In the genomic region with DNA sequence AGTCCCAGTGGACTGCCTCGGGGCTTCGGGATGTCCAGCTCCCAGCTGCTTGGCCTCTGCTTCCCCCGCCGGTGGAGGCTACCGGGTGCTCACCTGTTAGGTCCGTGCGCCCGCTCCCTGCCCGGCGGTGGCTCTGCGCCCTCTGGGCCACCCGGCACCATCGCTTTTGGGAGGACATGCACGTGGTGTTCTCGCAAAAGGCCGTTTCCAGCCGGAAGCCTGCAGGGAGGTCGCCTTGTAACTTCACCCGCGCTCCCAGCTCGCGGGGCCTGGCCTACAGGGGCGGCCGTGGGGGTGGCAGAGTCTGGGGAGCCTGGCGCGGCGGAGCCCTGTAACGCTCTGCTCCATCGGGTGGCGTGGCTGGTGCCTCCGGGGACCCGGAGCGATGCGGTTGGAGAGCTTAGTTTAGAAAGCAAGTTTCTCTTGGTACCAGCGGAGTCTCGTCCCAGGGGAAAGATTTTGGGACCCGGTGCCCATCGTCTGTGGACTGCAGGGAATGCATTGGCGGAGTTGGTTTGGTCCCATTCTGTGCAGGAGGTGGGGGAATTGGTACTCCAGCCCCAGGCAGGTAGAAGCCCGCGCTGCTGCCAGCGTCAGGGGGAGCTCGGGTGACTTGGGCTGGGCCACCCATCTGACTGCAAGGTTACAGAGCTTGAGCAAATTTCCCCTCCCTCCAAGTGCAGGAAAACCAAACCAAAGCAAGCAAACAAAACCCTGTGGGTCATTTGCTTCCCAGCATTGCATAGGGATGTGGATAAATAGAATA, we compare ENCODE assay signal across 8 cellular contexts. TPM values are rescaled to one million over a fixed set of nuclear protein-coding genes. Genes with fewer than 3 reads are reported as not detected.
DNase-seq lines count a peak whose midpoint lies in the region; ATAC-seq and TF ChIP-seq lines count a peak whose summit lies in the region.

No MANE protein-coding gene starts in this region.

- no peak overlapping the region for H2AFZ ChIP-seq in HCT116 (ENCODE audit: low read depth, low read length, poor library complexity, severe bottlenecking)

- H3K79me2 ChIP-seq in HCT116 (ENCODE audit: insufficient read depth, low read length), result peaks cover 54% of the 10 kb centered on the region

- no peaks in the 10 kb centered on the region for H3K9me2 ChIP-seq in HCT116 (ENCODE audit: insufficient read depth)

- peak overlapping the region; percentile 62 for H3K27ac ChIP-seq in HCT116 (ENCODE audit: low read depth, low read length)
- peak overlapping the region; percentile 90 to 95 (median 93) for H3K27ac ChIP-seq in stomach

- peaks cover 0 to 6% (median 6%) of the 10 kb centered on the region in 3 donors for H3K36me3 Mint-ChIP-seq in naive thymus-derived CD8-positive, alpha-beta T cell

- peak overlapping the region in 9 of 10 donors; percentile 19 to 88 (median 61) for H3K27ac Mint-ChIP-seq in naive thymus-derived CD8-positive, alpha-beta T cell

- TF ChIP-seq RAD21 in HCT116 (IDR thresholded peaks at IDR 0.05; ENCODE audit: low read depth), result no peak

- no peaks in the 10 kb centered on the region for H4K20me1 ChIP-seq in HCT116 (ENCODE audit: insufficient read depth)

- TF ChIP-seq CTCF in GM12865 (IDR thresholded peaks at IDR 0.05; ENCODE audit: insufficient read depth, low read depth, low read length, missing control alignments) (no peak), HCT116 (IDR thresholded peaks at IDR 0.05 in 2 of 3, conservative IDR thresholded peaks at IDR 0.05 in 1 of 3; ENCODE audit: borderline replicate concordance in 1 of 3, insufficient read depth in 1 of 3, low read depth in 2 of 3, low read length in 2 of 3) (no peak), stomach (IDR thresholded peaks at IDR 0.05) (no peak)

- intact Hi-C loops in HCT116 (cut with micrococcal nuclease) (loop anchor here (2.0 kb wide), 1 partner anchor 108 kb away; no protein-coding TSS in a partner anchor), stomach (cut with DNase I; ENCODE audit: low total_unique reads) (no loop called here)

- TF ChIP-seq POLR2A in HCT116 (IDR thresholded peaks at IDR 0.05; ENCODE audit: borderline replicate concordance, extremely low read depth, insufficient read depth, insufficient read length), result no peak
- TF ChIP-seq POLR2A in erythroblast (IDR thresholded peaks at IDR 0.05; ENCODE audit: low read length), result peak; percentile 3
- TF ChIP-seq POLR2A in stomach (IDR thresholded peaks at IDR 0.05), result peak in 1 of 4 donors; percentile 31

- H3K27me3 Mint-ChIP-seq in naive thymus-derived CD8-positive, alpha-beta T cell, result peaks cover 0 to 7% (median 0%) of the 10 kb centered on the region in 5 donors

- TF ChIP-seq EP300 in stomach (IDR thresholded peaks at IDR 0.05), result no peak

- RAD21 ChIA-PET in HCT116 (lab: Charles Lee; ENCODE audit: low non-redundant PET in 1 of 2, low total read pairs in 2 of 2, uncharacterized antibody in 2 of 2, unreplicated experiment in 2 of 2), result interaction anchor here in 1 of 2 experiments (1.0 kb wide), 1 partner anchor 108 kb away, joined by 3 read pairs; no protein-coding TSS in a partner anchor

- H3K4me3 ChIP-seq in GM12865 (ENCODE audit: low read depth, low read length) (peak overlapping the region; percentile 76), HCT116 (replicated peaks in 1 of 2; ENCODE audit: low read depth in 1 of 2, low read length in 2 of 2) (peak overlapping the region; percentile 88 to 94), stomach (peak overlapping the region; percentile 78 to 86 (median 83))

- BruUV-seq in HCT116 (replicated peaks; lab: Mats Ljungman, UMichigan), result no TSS peak

- POLR2A ChIA-PET in HCT116 (lab: Charles Lee), result interaction anchor here (0.8 to 2.5 kb wide), 7 partner anchors 9 to 201 kb away, joined by 3 to 15 read pairs (median 3); no protein-coding TSS in a partner anchor
- POLR2A ChIA-PET in naive thymus-derived CD8-positive, alpha-beta T cell (lab: Charles Lee), result interaction anchor here (0.5 to 1.8 kb wide), 5 partner anchors 25 to 90 kb away, joined by 3 to 6 read pairs (median 4); no protein-coding TSS in a partner anchor

- no peaks in the 10 kb centered on the region for H3K9me3 ChIP-seq in HCT116 (ENCODE audit: control insufficient read depth in 1 of 2, insufficient read depth in 1 of 2, low read depth in 1 of 2, low read length in 2 of 2)
- no peaks in the 10 kb centered on the region for H3K9me3 ChIP-seq in stomach

- peak; percentile 57 for ATAC-seq in HCT116
- ATAC-seq in naive thymus-derived CD8-positive, alpha-beta T cell, result peak; percentile 70 to 71

- H3K4me2 ChIP-seq in HCT116 (ENCODE audit: low read length), result peak overlapping the region; percentile 98

- peaks cover 0 to 7% of the 10 kb centered on the region in 2 experiments; a peak in 2 of 4 replicates for H3K36me3 ChIP-seq in HCT116 (ENCODE audit: control insufficient read depth in 1 of 2, insufficient read depth in 2 of 2, low read length in 2 of 2)
- H3K36me3 ChIP-seq in stomach, result peaks cover 0 to 18% (median 15%) of the 10 kb centered on the region in 4 donors

- WGBS in stomach, 5 donors, result 0 to 1% (median 1%) methylated on average over 13 to 43 of the region's 43 CpGs

- CTCF ChIA-PET in HCT116 (lab: Charles Lee), result no interaction called here

- peak overlapping the region; percentile 92 for H3K9ac ChIP-seq in HCT116 (ENCODE audit: low read length)

- no peaks in the 10 kb centered on the region for H3K27me3 ChIP-seq in HCT116 (ENCODE audit: insufficient read depth, low read length)
- H3K27me3 ChIP-seq in stomach, result peaks cover 0 to 5% (median 0%) of the 10 kb centered on the region in 3 donors

- H3K9me3 Mint-ChIP-seq in naive thymus-derived CD8-positive, alpha-beta T cell, result no peaks in the 10 kb centered on the region

- peak overlapping the region; percentile 73 to 92 (median 86) for H3K4me3 Mint-ChIP-seq in naive thymus-derived CD8-positive, alpha-beta T cell

- DNase-seq in GM12865 (ENCODE audit: low read depth) (peak; percentile 49), HCT116 (ENCODE audit: low read depth, low spot score) (no peak), NCI-H1105 (lab: John Stamatoyannopoulos, UW) (peak; percentile 26), erythroblast (lab: John Stamatoyannopoulos, UW) (peak; percentile 65), stomach (peak; percentile 78), GDM1 (lab: John Stamatoyannopoulos, UW) (no peak)
- peak; percentile 84 for DNase-seq in activated CD8-positive, alpha-beta memory T cell treated with anti-CD3 and anti-CD28 coated beads for 24 hours
- peak; percentile 21 to 70 (median 50) for DNase-seq in naive thymus-derived CD8-positive, alpha-beta T cell

- peaks cover 23 to 24% of the 10 kb centered on the region in 2 experiments for H3K4me1 ChIP-seq in HCT116 (ENCODE audit: control insufficient read depth in 1 of 2, insufficient read depth in 2 of 2, low read length in 2 of 2)
- peaks cover 14 to 54% (median 39%) of the 10 kb centered on the region in 4 donors for H3K4me1 ChIP-seq in stomach

- H3K4me1 Mint-ChIP-seq in naive thymus-derived CD8-positive, alpha-beta T cell, result peaks cover 20 to 31% (median 22%) of the 10 kb centered on the region in 4 donors

TF ChIP-seq in HCT116, 20 proteins besides CTCF, POLR2A, EP300 and RAD21 (continues in another document):
- TF ChIP-seq SRF (IDR thresholded peaks at IDR 0.05; ENCODE audit: low read depth), result no peak
- TF ChIP-seq EZH2 (IDR thresholded peaks at IDR 0.05), result no peak
- TF ChIP-seq YY1 (IDR thresholded peaks at IDR 0.05; ENCODE audit: extremely low read depth, insufficient replicate concordance, low read depth, low read length), result no peak
- no peak for TF ChIP-seq ELF1 (IDR thresholded peaks at IDR 0.05; ENCODE audit: borderline replicate concordance, low read depth)
- TF ChIP-seq POLR2AphosphoS5 (IDR thresholded peaks at IDR 0.05; ENCODE audit: low read depth, low read length), result no peak
- TF ChIP-seq, protein P1, sequence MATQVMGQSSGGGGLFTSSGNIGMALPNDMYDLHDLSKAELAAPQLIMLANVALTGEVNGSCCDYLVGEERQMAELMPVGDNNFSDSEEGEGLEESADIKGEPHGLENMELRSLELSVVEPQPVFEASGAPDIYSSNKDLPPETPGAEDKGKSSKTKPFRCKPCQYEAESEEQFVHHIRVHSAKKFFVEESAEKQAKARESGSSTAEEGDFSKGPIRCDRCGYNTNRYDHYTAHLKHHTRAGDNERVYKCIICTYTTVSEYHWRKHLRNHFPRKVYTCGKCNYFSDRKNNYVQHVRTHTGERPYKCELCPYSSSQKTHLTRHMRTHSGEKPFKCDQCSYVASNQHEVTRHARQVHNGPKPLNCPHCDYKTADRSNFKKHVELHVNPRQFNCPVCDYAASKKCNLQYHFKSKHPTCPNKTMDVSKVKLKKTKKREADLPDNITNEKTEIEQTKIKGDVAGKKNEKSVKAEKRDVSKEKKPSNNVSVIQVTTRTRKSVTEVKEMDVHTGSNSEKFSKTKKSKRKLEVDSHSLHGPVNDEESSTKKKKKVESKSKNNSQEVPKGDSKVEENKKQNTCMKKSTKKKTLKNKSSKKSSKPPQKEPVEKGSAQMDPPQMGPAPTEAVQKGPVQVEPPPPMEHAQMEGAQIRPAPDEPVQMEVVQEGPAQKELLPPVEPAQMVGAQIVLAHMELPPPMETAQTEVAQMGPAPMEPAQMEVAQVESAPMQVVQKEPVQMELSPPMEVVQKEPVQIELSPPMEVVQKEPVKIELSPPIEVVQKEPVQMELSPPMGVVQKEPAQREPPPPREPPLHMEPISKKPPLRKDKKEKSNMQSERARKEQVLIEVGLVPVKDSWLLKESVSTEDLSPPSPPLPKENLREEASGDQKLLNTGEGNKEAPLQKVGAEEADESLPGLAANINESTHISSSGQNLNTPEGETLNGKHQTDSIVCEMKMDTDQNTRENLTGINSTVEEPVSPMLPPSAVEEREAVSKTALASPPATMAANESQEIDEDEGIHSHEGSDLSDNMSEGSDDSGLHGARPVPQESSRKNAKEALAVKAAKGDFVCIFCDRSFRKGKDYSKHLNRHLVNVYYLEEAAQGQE (IDR thresholded peaks at IDR 0.05; ENCODE audit: low read depth), result no peak
- TF ChIP-seq, protein P2, sequence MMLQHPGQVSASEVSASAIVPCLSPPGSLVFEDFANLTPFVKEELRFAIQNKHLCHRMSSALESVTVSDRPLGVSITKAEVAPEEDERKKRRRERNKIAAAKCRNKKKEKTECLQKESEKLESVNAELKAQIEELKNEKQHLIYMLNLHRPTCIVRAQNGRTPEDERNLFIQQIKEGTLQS (IDR thresholded peaks at IDR 0.05), result no peak
- no peak for TF ChIP-seq SP1 (IDR thresholded peaks at IDR 0.05; ENCODE audit: low read depth)

RNA-seq across cellular contexts. Expression of a gene that starts 0.7 kb away (rescaled TPM):
- total RNA-seq in HCT116 (2021; ENCODE audit: unreplicated experiment) (21.4 TPM), stomach (100 to 1,000 TPM in 1 of 5 donors, 10 to 100 TPM in 4; 46.7 to 156 (median 71.6) TPM)
- polyA plus RNA-seq in HCT116 (2012), result 7.3 and 8.0 TPM in 2 replicates
- total RNA-seq in naive thymus-derived CD8-positive, alpha-beta T cell, result 100 to 1,000 TPM; 120 to 121 TPM
- polyA plus RNA-seq in naive thymus-derived CD8-positive, alpha-beta T cell, result 10 to 100 TPM; 80.4 to 92.8 (median 84.8) TPM
- 10 to 100 TPM in 2 of 3 donors, 1 to 10 TPM in 1; 3.6 to 24.4 (median 13.8) TPM for polyA plus RNA-seq in stomach

Comparison
In these comparisons a context has a peak if more than half of its experiments do, and no peak if none do; other contexts are left out.
1. DNase-seq: peak in GM12865 (single experiment), NCI-H1105 (single experiment), activated CD8-positive, alpha-beta memory T cell treated with anti-CD3 and anti-CD28 coated beads for 24 hours (single experiment), erythroblast (2 of 2), naive thymus-derived CD8-positive, alpha-beta T cell (10 of 10) and stomach (single experiment); none in HCT116 (single experiment) and GDM1 (single experiment).
2. Peak in every context shown above with its lines, with median percentiles within 50 percentile points of each other: H3K4me3 ChIP-seq.